Comparison of ENCODE assay signal across 8 cellular contexts in genomic region chr17:75980188-75981018, GRCh38. TPM values are rescaled to one million over a fixed set of nuclear protein-coding genes. Genes with fewer than 3 reads are reported as not detected.
DNase-seq lines count a peak whose midpoint lies in the region; ATAC-seq and TF ChIP-seq lines count a peak whose summit lies in the region.

No MANE protein-coding gene starts in this region.

- H3K27ac ChIP-seq in ascending aorta, result peak overlapping the region; percentile 93 to 99
- H3K27ac ChIP-seq in upper lobe of left lung, result peak overlapping the region; percentile 94 to 99 (median 98)

- TF ChIP-seq POLR2A in lower leg skin (IDR thresholded peaks at IDR 0.05), result no peak
- TF ChIP-seq POLR2A in upper lobe of left lung (IDR thresholded peaks at IDR 0.05), result no peak
- no peak for TF ChIP-seq POLR2A in GM18505 (IDR thresholded peaks at IDR 0.05; ENCODE audit: borderline replicate concordance, extremely low read depth, insufficient read depth, insufficient read length)

- TF ChIP-seq CTCF in ascending aorta (IDR thresholded peaks at IDR 0.05) (no peak), lower leg skin (IDR thresholded peaks at IDR 0.05) (no peak), upper lobe of left lung (IDR thresholded peaks at IDR 0.05) (no peak)

- WGBS in lower leg skin, 2 donors, result 74 to 77% methylated on average over 18 of the region's 18 CpGs
- WGBS in upper lobe of left lung, 2 donors, result 81 to 82% methylated on average over 18 of the region's 18 CpGs

- peak overlapping the region; percentile 96 for H3K4me3 Mint-ChIP-seq in stimulated activated naive CD8-positive, alpha-beta T cell treated with anti-CD3 and anti-CD28 coated beads, Interleukin-15, Interleukin-2, amounts not matched to agents 100 ng/mL and 50 ng/mL, for 24 hours

- peaks cover 5% of the 10 kb centered on the region for H3K36me3 Mint-ChIP-seq in stimulated activated naive CD8-positive, alpha-beta T cell treated with anti-CD3 and anti-CD28 coated beads, Interleukin-15, Interleukin-2, amounts not matched to agents 100 ng/mL and 50 ng/mL, for 24 hours (ENCODE audit: low read depth)

- H3K4me1 ChIP-seq in ascending aorta (peaks cover 2 to 26% of the 10 kb centered on the region in 2 donors), upper lobe of left lung (peaks cover 53 to 68% (median 67%) of the 10 kb centered on the region in 4 donors)

- H3K4me3 ChIP-seq in ascending aorta (peak overlapping the region; percentile 76 to 88), lower leg skin (ENCODE audit: low read depth, poor library complexity, severe bottlenecking) (peak overlapping the region; percentile 89), upper lobe of left lung (peak overlapping the region; percentile 68 to 79 (median 74))

- ATAC-seq in stimulated activated naive CD8-positive, alpha-beta T cell treated with anti-CD3 and anti-CD28 coated beads, Interleukin-15, Interleukin-2, amounts not matched to agents 100 U/mL and 50 U/mL, for 24 hours, result no peak
- no peak for ATAC-seq in upper lobe of left lung (ENCODE audit: low FRiP score in 2 of 2)
- no peak for ATAC-seq in HG02884 (IDR thresholded peaks at IDR 0.05; ENCODE audit: unreplicated experiment)
- ATAC-seq in GM18505 (IDR thresholded peaks at IDR 0.05; ENCODE audit: unreplicated experiment), result no peak
- no peak for ATAC-seq in GM21528 (IDR thresholded peaks at IDR 0.05; ENCODE audit: low FRiP score, unreplicated experiment)

- no peaks in the 10 kb centered on the region for H3K9me3 ChIP-seq in ascending aorta
- no peaks in the 10 kb centered on the region for H3K9me3 ChIP-seq in upper lobe of left lung

- H3K9me3 Mint-ChIP-seq in stimulated activated naive CD8-positive, alpha-beta T cell treated with anti-CD3 and anti-CD28 coated beads, Interleukin-15, Interleukin-2, amounts not matched to agents 100 ng/mL and 50 ng/mL, for 24 hours, result no peaks in the 10 kb centered on the region

- no peak for DNase-seq in stimulated activated naive CD8-positive, alpha-beta T cell treated with anti-CD3 and anti-CD28 coated beads, Interleukin-15, Interleukin-2, amounts not matched to agents 100 U/mL and 50 U/mL, for 24 hours
- DNase-seq in ascending aorta (ENCODE audit: low spot score in 2 of 2) (no peak), lower leg skin (ENCODE audit: low spot score in 2 of 2) (no peak), upper lobe of left lung (no peak)

- peaks cover 44% of the 10 kb centered on the region for H3K4me1 Mint-ChIP-seq in stimulated activated naive CD8-positive, alpha-beta T cell treated with anti-CD3 and anti-CD28 coated beads, Interleukin-15, Interleukin-2, amounts not matched to agents 100 ng/mL and 50 ng/mL, for 24 hours (ENCODE audit: low read depth)

- H3K27me3 ChIP-seq in ascending aorta (no peaks in the 10 kb centered on the region), upper lobe of left lung (no peaks in the 10 kb centered on the region)

- no peaks in the 10 kb centered on the region for H3K27me3 Mint-ChIP-seq in stimulated activated naive CD8-positive, alpha-beta T cell treated with anti-CD3 and anti-CD28 coated beads, Interleukin-15, Interleukin-2, amounts not matched to agents 100 ng/mL and 50 ng/mL, for 24 hours

- peak overlapping the region; percentile 99 for H3K27ac Mint-ChIP-seq in stimulated activated naive CD8-positive, alpha-beta T cell treated with anti-CD3 and anti-CD28 coated beads, Interleukin-15, Interleukin-2, amounts not matched to agents 100 ng/mL and 50 ng/mL, for 24 hours

- intact Hi-C loops in ascending aorta (cut with DNase I), result no loop called here
- intact Hi-C loops in lower leg skin (cut with DNase I; ENCODE audit: low total_unique reads), result no loop called here

- peaks cover 0 to 2% of the 10 kb centered on the region in 2 donors for H3K36me3 ChIP-seq in ascending aorta
- no peaks in the 10 kb centered on the region for H3K36me3 ChIP-seq in upper lobe of left lung

- no peak for TF ChIP-seq EP300 in upper lobe of left lung (IDR thresholded peaks at IDR 0.05)

RNA-seq across cellular contexts. Expression of gene TEN1, which starts 1.4 kb away (rescaled TPM):
- total RNA-seq in ascending aorta (33.6 TPM), lower leg skin (10 to 100 TPM; 43.7 to 57.9 (median 49.7) TPM), upper lobe of left lung (10 to 100 TPM in 5 of 6 donors, not detected in 1; 13.6 to 29.3 (median 17.0) TPM)

RNA-seq across cellular contexts. Expression of gene ACOX1, which starts 1.4 kb away (rescaled TPM):
- total RNA-seq in ascending aorta (18.5 TPM), lower leg skin (100 to 1,000 TPM in 1 of 4 donors, 10 to 100 TPM in 3; 71.2 to 102 (median 81.3) TPM), upper lobe of left lung (10 to 100 TPM; 33.2 to 84.2 (median 57.4) TPM)

RNA-seq across cellular contexts. Expression of gene CDK3, which starts 20.3 kb away (rescaled TPM):
- total RNA-seq in ascending aorta, result 2.1 TPM
- total RNA-seq in lower leg skin, result 1 to 10 TPM; 2.7 to 8.4 (median 4.5) TPM
- 10 to 100 TPM in 1 of 6 donors, 1 to 10 TPM in 5; 3.0 to 15.7 (median 7.0) TPM for total RNA-seq in upper lobe of left lung

RNA-seq across cellular contexts. Expression of gene FBF1, which starts 39.6 kb away (rescaled TPM):
- total RNA-seq in ascending aorta (8.9 TPM), lower leg skin (10 to 100 TPM; 20.4 to 23.8 (median 22.4) TPM), upper lobe of left lung (10 to 100 TPM in 4 of 6 donors, 1 to 10 TPM in 2; 9.3 to 66.0 (median 14.3) TPM)

RNA-seq across cellular contexts. Expression of gene EVPL, which starts 46.7 kb away (rescaled TPM):
- total RNA-seq in ascending aorta, result not detected
- total RNA-seq in lower leg skin, result 100 to 1,000 TPM; 285 to 514 (median 315) TPM
- total RNA-seq in upper lobe of left lung, result 100 to 1,000 TPM in 1 of 6 donors, 10 to 100 TPM in 5; 47.5 to 142 (median 63.4) TPM
